Comparison of ENCODE assay signal across 27 cellular contexts in genomic region chr11:98061858-98062257, GRCh38.
"Had no signal": no experiment of that assay in that cellular context is flagged by ENCODE, and none has a peak within 500 bp of the region (broad histone marks: within the 10 kb centered on the region; RNA-seq: fewer than 3 reads in every experiment).

No MANE protein-coding gene starts in this region.

- H3K9ac ChIP-seq: neural progenitor cell, parathyroid adenoma had no signal

- H3K4me1 ChIP-seq: neural progenitor cell, parathyroid adenoma, psoas muscle, spleen, stomach, tibial artery, transverse colon, upper lobe of left lung, vagina had no signal

- FAIRE-seq: urothelium cell line had no signal

- H3K27me3 ChIP-seq: neural progenitor cell, ovary, spleen, stomach, tibial artery, transverse colon, upper lobe of left lung, vagina had no signal

- H3K36me3 ChIP-seq: neural progenitor cell, ovary, spleen, stomach, thoracic aorta, tibial artery, transverse colon, upper lobe of left lung, vagina had no signal

- H3K9me3 ChIP-seq: ovary, psoas muscle, stomach, thoracic aorta, tibial artery, transverse colon, upper lobe of left lung, vagina had no signal

- DNase-seq: naive thymus-derived CD4-positive, alpha-beta T cell; natural killer cell; occipital lobe; ovary; posterior cingulate gyrus; psoas muscle; right cardiac atrium; spleen; stimulated activated CD4-positive, alpha-beta T cell treated with anti-CD3 and anti-CD28 coated beads, Interleukin-12 subunit alpha, Interleukin-12 subunit beta, amount 100 ng/mL, for 4 hours; stimulated activated CD4-positive, alpha-beta T cell treated with anti-CD3 and anti-CD28 coated beads, Interleukin-1b, Interleukin-23, amount 100 ng/mL, for 48 hours; stimulated activated CD4-positive, alpha-beta T cell treated with anti-CD3 and anti-CD28 coated beads, Interleukin-4, amount 100 ng/mL, for 1 hour; stimulated activated CD4-positive, alpha-beta T cell treated with anti-CD3 and anti-CD28 coated beads, Interleukin-4, amount 100 ng/mL, for 4 hours; stimulated activated CD8-positive, alpha-beta memory T cell treated with anti-CD3 and anti-CD28 coated beads, Interleukin-4, amount 100 ng/mL, for 48 hours; stimulated activated naive CD4-positive, alpha-beta T cell; stomach; tibial artery; transverse colon; upper lobe of left lung had no signal

- H2AFZ ChIP-seq: neural progenitor cell, parathyroid adenoma had no signal

- H3K4me2 ChIP-seq: neural progenitor cell, smooth muscle cell had no signal

- ATAC-seq: naive thymus-derived CD4-positive, alpha-beta T cell; natural killer cell; psoas muscle; right cardiac atrium; sciatic nerve; stimulated activated memory B cell treated with anti-CD40 and anti-IgM and Interleukin-4, amounts not matched to agents 10 μg/mL and 1 μg/mL and 100 μg/mL, for 72 hours had no signal

- H3K27ac ChIP-seq: neural progenitor cell, ovary, parathyroid adenoma, psoas muscle, skin epidermis, spleen, stomach, thoracic aorta, tibial artery, transverse colon, upper lobe of left lung, vagina had no signal

- H3K79me2 ChIP-seq: parathyroid adenoma had no signal

- H3K4me3 ChIP-seq: neural progenitor cell, ovary, psoas muscle, skin epidermis, smooth muscle cell, spleen, stomach, thoracic aorta, tibial artery, transverse colon, upper lobe of left lung, vagina had no signal
